ENCODE assay signal across 9 cellular contexts in the genomic region with DNA sequence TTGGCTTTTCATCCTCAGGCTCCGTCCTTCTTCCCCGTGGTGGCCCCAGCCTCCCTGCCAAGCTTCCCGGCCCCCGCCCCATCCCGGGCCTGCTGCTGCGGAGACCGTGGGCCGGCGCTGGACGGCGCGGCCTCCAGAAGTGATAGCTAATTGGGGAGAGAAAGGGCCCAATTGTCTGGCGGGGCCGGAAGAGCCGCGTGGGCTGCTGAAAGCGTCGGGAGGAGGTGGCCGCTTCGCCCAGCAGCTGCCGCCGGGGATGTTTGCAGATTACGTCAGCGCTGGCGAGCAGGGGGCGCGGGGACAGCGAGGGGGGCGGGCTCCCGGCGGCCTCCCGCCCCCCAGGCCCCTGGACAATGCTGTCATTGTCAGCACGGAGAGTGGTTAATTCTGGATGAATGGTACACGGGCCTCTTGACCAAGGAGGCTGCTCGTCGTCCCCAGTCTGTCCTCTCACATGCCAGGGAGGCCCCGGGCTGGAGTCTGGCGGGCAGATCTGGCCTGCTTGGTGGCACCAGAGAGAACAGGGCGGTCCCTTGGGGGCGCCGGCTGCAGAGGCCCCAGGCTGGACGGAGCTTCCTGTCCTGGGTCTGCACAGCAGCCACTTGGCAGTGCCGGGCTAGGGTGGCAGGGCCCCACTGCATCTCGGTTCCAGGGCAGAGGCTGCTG. TPM values are rescaled to one million over a fixed set of nuclear protein-coding genes. Genes with fewer than 3 reads are reported as not detected.
DNase-seq lines count a peak whose midpoint lies in the region; ATAC-seq, FAIRE-seq and TF ChIP-seq lines count a peak whose summit lies in the region.
"Had no signal": no experiment of that assay in that cellular context is flagged by ENCODE, and none has a peak within 500 bp of the region (broad histone marks: within the 10 kb centered on the region; RNA-seq: fewer than 3 reads in every experiment).

No MANE protein-coding gene starts in this region.

- TF ChIP-seq CTCF in K562 (IDR thresholded peaks at IDR 0.05 in 2 of 3, conservative IDR thresholded peaks at IDR 0.05 in 1 of 3; ENCODE audit: insufficient read depth in 2 of 3, low read depth in 1 of 3, low read length in 3 of 3) (no peak), left lung (IDR thresholded peaks at IDR 0.05) (no peak), tibial nerve (IDR thresholded peaks at IDR 0.05) (peak in 3 of 5 experiments; percentile 10 to 24 (median 16))

- H3K27ac Mint-ChIP-seq in activated naive CD4-positive, alpha-beta T cell treated with anti-CD3 and anti-CD28 coated beads for 36 hours: no peak overlapping the region

- no peak overlapping the region for H3K4me3 ChIP-seq in K562
- H3K4me3 ChIP-seq in left lung: no peak overlapping the region
- H3K4me3 ChIP-seq in tibial nerve: no peak overlapping the region

- H3K9me1 ChIP-seq in K562 (ENCODE audit: control insufficient read depth, insufficient read depth, low read length): peaks cover under 1% of the 10 kb centered on the region

- peak overlapping the region; percentile 31 to 39; a peak in 3 of 4 replicates for H3K9ac ChIP-seq in K562 (ENCODE audit: insufficient read depth in 1 of 2, low read depth in 2 of 2, low read length in 2 of 2)

- TF ChIP-seq EP300 in K562 (IDR thresholded peaks at IDR 0.05; ENCODE audit: low read length) (no peak), tibial nerve (IDR thresholded peaks at IDR 0.05) (peak; percentile 35 to 95)

- 16% methylated on average over 28 of the region's 44 CpGs for WGBS in K562 (ENCODE audit: insufficient coverage, low coverage, missing lambda C conversion rate)
- 10 to 21% methylated on average over 20 to 33 of the region's 44 CpGs for WGBS in tibial nerve, 2 donors

- no peak for TF ChIP-seq RAD21 in K562 (CRISPR knock-in tag; conservative IDR thresholded peaks at IDR 0.05 in 1 of 2, IDR thresholded peaks at IDR 0.05 in 1 of 2)

- no peaks in the 10 kb centered on the region for H3K36me3 Mint-ChIP-seq in activated naive CD4-positive, alpha-beta T cell treated with anti-CD3 and anti-CD28 coated beads for 36 hours (ENCODE audit: low read depth)

- BruUV-seq in K562 (replicated peaks; lab: Mats Ljungman, UMichigan): no TSS peak

- peak overlapping the region; percentile 37; the same call in 1 of the 2 replicates for H2AFZ ChIP-seq in K562 (ENCODE audit: low read depth, low read length)

- in situ Hi-C loops in K562 (cut with MboI): no loop called here

- peaks cover 5% of the 10 kb centered on the region for H3K4me1 Mint-ChIP-seq in activated naive CD4-positive, alpha-beta T cell treated with anti-CD3 and anti-CD28 coated beads for 36 hours (ENCODE audit: low read depth)

- H3K9me3 ChIP-seq in K562 (replicated peaks; ENCODE audit: control insufficient read depth, insufficient read depth, low read depth, low read length): no peaks in the 10 kb centered on the region
- no peaks in the 10 kb centered on the region for H3K9me3 ChIP-seq in left lung
- no peaks in the 10 kb centered on the region for H3K9me3 ChIP-seq in tibial nerve

- H3K79me2 ChIP-seq in K562 (ENCODE audit: control insufficient read depth, insufficient read depth, low read length): no peaks in the 10 kb centered on the region; the same call in 2 of the 3 replicates

- no peaks in the 10 kb centered on the region for H4K20me1 ChIP-seq in K562 (replicated peaks; ENCODE audit: control insufficient read depth, insufficient read depth, low read length)

- ATAC-seq in K562: peak; percentile 15; the same call in 1 of the 3 replicates
- peak; percentile 59 for ATAC-seq in left lung
- ATAC-seq in HG03460 (IDR thresholded peaks at IDR 0.05; ENCODE audit: unreplicated experiment): no peak

- H3K4me1 ChIP-seq in K562 (replicated peaks in 1 of 2; ENCODE audit: control insufficient read depth in 2 of 2, insufficient read depth in 2 of 2, low read length in 2 of 2) (peaks cover 36% of the 10 kb centered on the region in 2 experiments; a peak in 4 of 5 replicates), left lung (peaks cover 9 to 17% of the 10 kb centered on the region in 2 donors), tibial nerve (peaks cover 0 to 67% (median 47%) of the 10 kb centered on the region in 4 donors)

- intact Hi-C loops in K562 (cut with micrococcal nuclease): no loop called here
- intact Hi-C loops in left lung (cut with DNase I): no loop called here
- intact Hi-C loops in activated naive CD4-positive, alpha-beta T cell treated with anti-CD3 and anti-CD28 coated beads for 36 hours (cut with micrococcal nuclease): no loop called here

- no peaks in the 10 kb centered on the region for H3K27me3 Mint-ChIP-seq in activated naive CD4-positive, alpha-beta T cell treated with anti-CD3 and anti-CD28 coated beads for 36 hours (ENCODE audit: low read depth)

- H3K36me3 ChIP-seq in K562 (ENCODE audit: control insufficient read depth, insufficient read depth, low read length) (no peaks in the 10 kb centered on the region), left lung (no peaks in the 10 kb centered on the region), tibial nerve (no peaks in the 10 kb centered on the region)

- H3K27ac ChIP-seq in K562 (ENCODE audit: extremely low read depth, low read depth, low read length): no peak overlapping the region
- H3K27ac ChIP-seq in left lung: no peak overlapping the region
- peak overlapping the region; percentile 73 to 94 (median 84) for H3K27ac ChIP-seq in tibial nerve

- H3K27me3 ChIP-seq in K562 (ENCODE audit: control insufficient read depth in 2 of 2, insufficient read depth in 2 of 2, low read length in 2 of 2): peaks cover 4 to 56% of the 10 kb centered on the region in 2 experiments
- peaks cover 0 to 12% of the 10 kb centered on the region in 2 donors for H3K27me3 ChIP-seq in left lung
- no peaks in the 10 kb centered on the region for H3K27me3 ChIP-seq in tibial nerve

- H3K9me3 Mint-ChIP-seq in activated naive CD4-positive, alpha-beta T cell treated with anti-CD3 and anti-CD28 coated beads for 36 hours: no peaks in the 10 kb centered on the region

- H3K4me3 Mint-ChIP-seq in activated naive CD4-positive, alpha-beta T cell treated with anti-CD3 and anti-CD28 coated beads for 36 hours: no peak overlapping the region

- DNase-seq in NCI-H526 (lab: John Stamatoyannopoulos, UW) (peak; percentile 10 to 69), NCI-H526 treated with DMSO at 0.1 percent for 48 hours (lab: John Stamatoyannopoulos, UW) (no peak), K562 (ENCODE audit: extremely low read depth in 1 of 4, low spot score in 3 of 4) (peak; percentile 32 to 57 (median 48)), left lung (no peak), tibial nerve (ENCODE audit: low spot score in 2 of 2) (peak; percentile 18 to 47)
- no peak for DNase-seq in activated naive CD4-positive, alpha-beta T cell treated with anti-CD3 and anti-CD28 coated beads for 36 hours
- no peak for DNase-seq in activated T-cell treated with anti-CD3 and anti-CD28 coated beads, Interleukin-2, amount 50 U/mL, for 48 hours

- 0 out of 2 replicates have a peak overlapping the region, but pooled peaks have one; percentile 68 for H3K4me2 ChIP-seq in K562 (ENCODE audit: insufficient read depth, low read length)

- no peak for TF ChIP-seq POLR2A in K562 (conservative IDR thresholded peaks at IDR 0.05)
- peak; percentile 8 to 42 for TF ChIP-seq POLR2A in tibial nerve (IDR thresholded peaks at IDR 0.05)

- FAIRE-seq in K562 (lab: Jason Lieb, UNC): no peak

- CTCF ChIA-PET in K562 (lab: Yijun Ruan, JAX; ENCODE audit: low intra/inter-chr PET ratio): no interaction called here
- CTCF ChIA-PET in activated naive CD4-positive, alpha-beta T cell treated with anti-CD3 and anti-CD28 coated beads for 36 hours (lab: Charles Lee): no interaction called here

- POLR2A ChIA-PET in K562 (lab: Yijun Ruan, JAX): interaction anchor here (0.6 kb wide), 4 partner anchors 15 to 551 kb away, joined by 3 read pairs; no protein-coding TSS in a partner anchor

TF ChIP-seq in K562, 482 proteins besides CTCF, POLR2A, EP300 and RAD21 (continues in another document):
- TF ChIP-seq SOX6 (IDR thresholded peaks at IDR 0.05) (no peak), ZBTB7A (IDR thresholded peaks at IDR 0.05; ENCODE audit: borderline replicate concordance, control insufficient read depth, low read depth, low read length) (peak; percentile 23; the same call in 1 of the 2 replicates), MTA2 (IDR thresholded peaks at IDR 0.05; ENCODE audit: low read depth) (no peak), ETV5 (CRISPR knock-in tag; IDR thresholded peaks at IDR 0.05; ENCODE audit: low read depth) (no peak)
- TF ChIP-seq, protein P1, sequence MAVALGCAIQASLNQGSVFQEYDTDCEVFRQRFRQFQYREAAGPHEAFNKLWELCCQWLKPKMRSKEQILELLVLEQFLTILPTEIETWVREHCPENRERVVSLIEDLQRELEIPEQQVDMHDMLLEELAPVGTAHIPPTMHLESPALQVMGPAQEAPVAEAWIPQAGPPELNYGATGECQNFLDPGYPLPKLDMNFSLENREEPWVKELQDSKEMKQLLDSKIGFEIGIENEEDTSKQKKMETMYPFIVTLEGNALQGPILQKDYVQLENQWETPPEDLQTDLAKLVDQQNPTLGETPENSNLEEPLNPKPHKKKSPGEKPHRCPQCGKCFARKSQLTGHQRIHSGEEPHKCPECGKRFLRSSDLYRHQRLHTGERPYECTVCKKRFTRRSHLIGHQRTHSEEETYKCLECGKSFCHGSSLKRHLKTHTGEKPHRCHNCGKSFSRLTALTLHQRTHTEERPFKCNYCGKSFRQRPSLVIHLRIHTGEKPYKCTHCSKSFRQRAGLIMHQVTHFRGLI (CRISPR knock-in tag; IDR thresholded peaks at IDR 0.05): no peak

RNA-seq across cellular contexts. Expression of gene SMIM38, which starts 1.6 kb away (rescaled TPM):
- total RNA-seq in K562 (2011; cell fraction: chromatin; rRNA removed; ENCODE audit: low replicate concordance): 4.9 and 7.8 TPM in 2 replicates
- 5.0 and 7.9 TPM in 2 replicates for total RNA-seq in K562 (2011; cell fraction: nucleolus; rRNA removed)
- 4.7 and 5.7 TPM in 2 replicates for total RNA-seq in K562 (2011; cell fraction: nucleoplasm; rRNA removed)
- total RNA-seq in K562 (2014; rRNA removed) (0.33 and 1.2 TPM in 2 replicates), K562 (2014; rRNA removed; fragmentation: Illumina TruSeq; extraction: Trizol) (0.06 and 0.15 TPM in 2 replicates), K562 (2015; rRNA removed; fragmentation: Illumina TruSeq; extraction: Trizol) (0.11 and 0.14 TPM in 2 replicates), K562 (2021) (0.27 and 0.38 TPM in 2 replicates), left lung (under 1 TPM; 0.09 to 0.24 TPM), tibial nerve (1 to 10 TPM; 3.3 to 4.6 (median 4.1) TPM)
- polyA plus RNA-seq in K562 (2011; rRNA removed) (0.34 and 0.99 TPM in 2 replicates), K562 (2014; fragmentation: Illumina TruSeq; extraction: Trizol) (0.21 TPM in 2 replicates), K562 (2014; fragmentation: Nextera tagmentation; extraction: Ambion mirVana) (not detected), K562 (2014; rRNA removed) (0.07 and 0.36 TPM in 2 replicates)
- polyA plus RNA-seq in K562 (2011; cell fraction: cytosol; rRNA removed): 0.35 and 0.67 TPM in 2 replicates
- polyA plus RNA-seq in K562 (2011; cell fraction: nucleus; rRNA removed): 1.3 and 4.0 TPM in 2 replicates
- 0.12 and 0.68 TPM in 2 replicates for polyA plus RNA-seq in K562 (2012)
- polyA minus RNA-seq in K562 (2011; rRNA and poly(A)+ RNA removed): 0.24 and 1.5 TPM in 2 replicates
- 1.7 and 1.9 TPM in 2 replicates for polyA minus RNA-seq in K562 (2011; cell fraction: cytosol; rRNA and poly(A)+ RNA removed)
- 1.1 and 1.3 TPM in 2 replicates for polyA minus RNA-seq in K562 (2011; cell fraction: nucleus; rRNA and poly(A)+ RNA removed)
- under 1 TPM; 0.12 to 0.17 TPM for total RNA-seq in activated naive CD4-positive, alpha-beta T cell treated with anti-CD3 and anti-CD28 coated beads for 36 hours
- total RNA-seq: epithelial cell of proximal tubule had no signal

Comparison
In these comparisons a context has a peak if more than half of its experiments do, and no peak if none do; other contexts are left out.
1. DNase-seq: peak in NCI-H526 (2 of 2), K562 (4 of 4) and tibial nerve (2 of 2); none in NCI-H526 treated with DMSO at 0.1 percent for 48 hours (single experiment), left lung (0 of 2), activated naive CD4-positive, alpha-beta T cell treated with anti-CD3 and anti-CD28 coated beads for 36 hours (single experiment) and activated T-cell treated with anti-CD3 and anti-CD28 coated beads, Interleukin-2, amount 50 U/mL, for 48 hours (0 of 2).
2. H3K27ac ChIP-seq: peak in tibial nerve (4 of 4); none in K562 (single experiment) and left lung (0 of 2).
3. CTCF ChIP-seq: peak in tibial nerve (3 of 5); none in K562 (0 of 3) and left lung (0 of 2).